In the genomic region with DNA sequence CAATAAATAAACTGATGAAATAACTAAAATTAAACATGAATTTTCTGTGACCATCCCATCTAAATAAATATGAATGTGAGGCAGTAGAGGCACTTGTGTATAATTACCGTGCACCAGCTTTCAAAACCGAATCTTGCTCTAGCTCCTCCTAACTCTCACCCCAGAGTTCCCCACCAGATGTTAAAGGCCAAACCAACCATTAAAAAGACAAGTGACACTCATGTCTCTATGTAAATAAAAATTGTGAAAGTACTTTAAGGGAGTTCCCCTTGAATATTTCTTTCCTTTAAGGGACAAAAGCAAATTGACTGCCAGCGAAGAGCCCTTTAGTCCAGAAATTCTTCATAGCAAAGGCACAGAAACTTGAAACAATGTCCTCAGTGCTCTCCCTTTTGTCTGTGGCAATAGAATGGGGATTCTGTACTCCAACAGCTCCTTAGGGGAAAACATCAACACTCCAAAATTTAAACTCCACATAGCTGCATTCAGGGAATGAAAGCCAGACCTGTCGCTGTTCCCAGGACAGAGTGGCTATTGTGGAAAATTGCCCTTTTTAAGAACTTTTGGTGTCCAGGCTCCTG, we compare ENCODE assay signal across 11 cellular contexts.
DNase-seq lines count a peak whose midpoint lies in the region; ATAC-seq and TF ChIP-seq lines count a peak whose summit lies in the region.
"Had no signal": no experiment of that assay in that cellular context is flagged by ENCODE, and none has a peak within 500 bp of the region (broad histone marks: within the 10 kb centered on the region; RNA-seq: fewer than 3 reads in every experiment).

No MANE protein-coding gene starts in this region.

- H3K4me1 ChIP-seq in ovary (ENCODE audit: insufficient read depth): no peaks in the 10 kb centered on the region

- H3K4me3 ChIP-seq in ovary: no peak overlapping the region

- TF ChIP-seq EP300 in ovary (IDR thresholded peaks at IDR 0.05): no peak

- intact Hi-C loops in ovary (cut with DNase I): no loop called here

- WGBS in ovary, 3 donors: 93 to 95% (median 93%) methylated on average over 4 of the region's 4 CpGs

- H3K27me3 ChIP-seq in ovary: no peaks in the 10 kb centered on the region

- peak; percentile 85 for ATAC-seq in GM18868 (IDR thresholded peaks at IDR 0.05; ENCODE audit: unreplicated experiment)
- peak; percentile 81 for ATAC-seq in GM21528 (IDR thresholded peaks at IDR 0.05; ENCODE audit: low FRiP score, unreplicated experiment)
- peak; percentile 99 for ATAC-seq in HG03095 (IDR thresholded peaks at IDR 0.05; ENCODE audit: unreplicated experiment)
- ATAC-seq: CD8-positive, alpha-beta T cell had no signal

- no peaks in the 10 kb centered on the region for H3K9me3 ChIP-seq in ovary

- TF ChIP-seq POLR2A in ovary (IDR thresholded peaks at IDR 0.05): no peak

- H3K36me3 ChIP-seq in ovary: no peaks in the 10 kb centered on the region

- TF ChIP-seq CTCF in ovary (IDR thresholded peaks at IDR 0.05): no peak

- H3K27ac ChIP-seq in ovary: no peak overlapping the region

- DNase-seq in NCI-H510A treated with DMSO at 0.1 percent for 48 hours (lab: John Stamatoyannopoulos, UW) (peak; percentile 83), GM19240 (ENCODE audit: insufficient read length, low spot score) (no peak), DMS114 treated with DMSO at 0.1 percent for 48 hours (lab: John Stamatoyannopoulos, UW; ENCODE audit: unreplicated experiment) (no peak), ovary (no peak), COLO668 (lab: John Stamatoyannopoulos, UW; ENCODE audit: unreplicated experiment) (no peak)
- DNase-seq: CD8-positive, alpha-beta T cell; MV-4-11; stimulated activated CD4-positive, alpha-beta T cell treated with anti-CD3 and anti-CD28 coated beads, Interleukin-4, amount 100 ng/mL, for 24 hours had no signal
